Comparison of ENCODE assay signal across 21 cellular contexts in the genomic region with DNA sequence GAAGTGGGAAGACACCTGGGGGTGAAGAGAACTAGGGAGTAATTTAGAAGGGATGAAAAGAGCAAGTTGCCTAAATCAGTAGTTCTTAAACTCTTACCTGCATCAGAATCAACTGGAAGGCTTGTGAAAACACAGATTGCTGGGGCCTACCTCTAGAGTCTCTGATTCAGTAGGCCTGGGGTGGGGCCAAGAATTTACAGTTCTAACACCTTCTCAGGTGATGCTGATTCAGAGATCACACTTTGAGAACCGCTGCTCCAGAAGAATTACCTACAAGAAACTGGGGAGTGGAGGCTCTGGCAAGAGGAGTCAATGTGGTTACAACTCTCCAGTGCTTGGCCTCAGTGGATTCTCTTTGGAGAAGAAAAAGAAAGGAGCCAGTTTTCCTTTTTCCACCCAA.
DNase-seq lines count a peak whose midpoint lies in the region; ATAC-seq and TF ChIP-seq lines count a peak whose summit lies in the region.
"Had no signal": no experiment of that assay in that cellular context is flagged by ENCODE, and none has a peak within 500 bp of the region (broad histone marks: within the 10 kb centered on the region; RNA-seq: fewer than 3 reads in every experiment).

No MANE protein-coding gene starts in this region.

- peaks cover 15% of the 10 kb centered on the region for H3K36me3 ChIP-seq in endodermal cell (ENCODE audit: control insufficient read depth, insufficient read depth, low read length)
- H3K36me3 ChIP-seq: HAP-1 had no signal

- H3K9me3 Mint-ChIP-seq in Calu3 (ENCODE audit: low read depth, unreplicated experiment) (no peaks in the 10 kb centered on the region), endodermal cell (no peaks in the 10 kb centered on the region), glutamatergic neuron (ENCODE audit: unreplicated experiment) (peaks cover 5% of the 10 kb centered on the region)
- H3K9me3 Mint-ChIP-seq: HFFc6 had no signal

- no peak for ATAC-seq in HG02798 (IDR thresholded peaks at IDR 0.05; ENCODE audit: poor library complexity, unreplicated experiment)

- no peak overlapping the region for H3K9ac ChIP-seq in endodermal cell (ENCODE audit: extremely low read depth, low read length, poor library complexity, severe bottlenecking)

- H3K9me3 ChIP-seq in endodermal cell (ENCODE audit: control insufficient read depth, low read length): no peaks in the 10 kb centered on the region
- H3K9me3 ChIP-seq: HAP-1 had no signal

- no peaks in the 10 kb centered on the region for H3K27me3 Mint-ChIP-seq in Calu3 (ENCODE audit: unreplicated experiment)
- no peaks in the 10 kb centered on the region for H3K27me3 Mint-ChIP-seq in endodermal cell (ENCODE audit: insufficient read depth)
- H3K27me3 Mint-ChIP-seq in glutamatergic neuron (ENCODE audit: unreplicated experiment): no peaks in the 10 kb centered on the region

- DNase-seq in Calu3: no peak
- DNase-seq in endodermal cell: peak; percentile 73
- peak; percentile 22 for DNase-seq in kidney tubule cell (ENCODE audit: low spot score)
- DNase-seq in renal cortical epithelial cell (ENCODE audit: low read depth): peak; percentile 13
- no peak for DNase-seq in posterior cingulate gyrus
- no peak for DNase-seq in glutamatergic neuron
- DNase-seq: DMS153, DND-41, GOT3, HFFc6, NCI-H1092 treated with DMSO at 0.1 percent for 48 hours, NCI-H1436, NCI-H187, NCI-H2081 treated with DMSO at 0.1 percent for 48 hours, NCI-H2171, NCI-H524, NCI-H774, SIG-M5 had no signal

- BruUV-seq in Calu3 (replicated peaks; lab: Mats Ljungman, UMichigan): no TSS peak

- WGBS in endodermal cell (ENCODE audit: insufficient coverage in 1 of 2, insufficient read length in 1 of 2), 2 experiments: 69% methylated on average over 1 of the region's 1 CpG; no CpG with 5 or more reads in 1 of the 2 experiments

- CTCF ChIA-PET in Calu3 (lab: Charles Lee): no interaction called here

- H3K36me3 Mint-ChIP-seq in Calu3 (ENCODE audit: insufficient read depth, unreplicated experiment) (peaks cover 35% of the 10 kb centered on the region), endodermal cell (ENCODE audit: low read depth) (peaks cover 5% of the 10 kb centered on the region), glutamatergic neuron (ENCODE audit: unreplicated experiment) (no peaks in the 10 kb centered on the region)

- no peak overlapping the region for H3K27ac ChIP-seq in endodermal cell (ENCODE audit: low read depth, low read length)
- H3K27ac ChIP-seq: HL-60 had no signal

- peak overlapping the region; percentile 22 for H3K27ac Mint-ChIP-seq in Calu3 (ENCODE audit: unreplicated experiment)
- H3K27ac Mint-ChIP-seq in endodermal cell: no peak overlapping the region
- H3K27ac Mint-ChIP-seq in glutamatergic neuron (ENCODE audit: unreplicated experiment): no peak overlapping the region
- H3K27ac Mint-ChIP-seq: HFFc6 had no signal

- TF ChIP-seq CTCF in Calu3 (IDR thresholded peaks at IDR 0.05; ENCODE audit: unreplicated experiment): no peak
- no peak for TF ChIP-seq CTCF in endodermal cell (conservative IDR thresholded peaks at IDR 0.05)
- TF ChIP-seq CTCF in glutamatergic neuron (IDR thresholded peaks at IDR 0.05; ENCODE audit: partially characterized antibody, unreplicated experiment): no peak

- H3K4me3 Mint-ChIP-seq in Calu3 (ENCODE audit: low read depth, unreplicated experiment) (no peak overlapping the region), endodermal cell (no peak overlapping the region), glutamatergic neuron (ENCODE audit: unreplicated experiment) (no peak overlapping the region)
- H3K4me3 Mint-ChIP-seq: HFFc6 had no signal

- intact Hi-C loops in Calu3 (cut with micrococcal nuclease; ENCODE audit: unreplicated experiment): no loop called here
- intact Hi-C loops in posterior cingulate gyrus (cut with DNase I): no loop called here

- peaks cover 5% of the 10 kb centered on the region for H3K4me1 ChIP-seq in endodermal cell (ENCODE audit: control insufficient read depth, insufficient read depth, low read length)
- H3K4me1 ChIP-seq: HAP-1 had no signal

- no peak overlapping the region for H3K4me3 ChIP-seq in endodermal cell (ENCODE audit: low read length)
- H3K4me3 ChIP-seq: HAP-1 had no signal

- H3K27me3 ChIP-seq in endodermal cell (ENCODE audit: control insufficient read depth, insufficient read depth, low read length, poor library complexity, severe bottlenecking): no peaks in the 10 kb centered on the region

- H3K4me1 Mint-ChIP-seq in Calu3 (ENCODE audit: low read depth, unreplicated experiment) (peaks cover 38% of the 10 kb centered on the region), endodermal cell (peaks cover 23% of the 10 kb centered on the region), glutamatergic neuron (ENCODE audit: low read depth, unreplicated experiment) (no peaks in the 10 kb centered on the region)

Comparison
In these comparisons a context has a peak if more than half of its experiments do, and no peak if none do; other contexts are left out.
1. DNase-seq: peak in endodermal cell (single experiment), kidney tubule cell (single experiment) and renal cortical epithelial cell (single experiment); none in Calu3 (single experiment), posterior cingulate gyrus (0 of 10) and glutamatergic neuron (single experiment).